ENCODE assay signal across 1 cellular context in genomic region chr21:42468511-42469131, GRCh38.
TF ChIP-seq lines count a peak whose summit lies in the region.

No MANE protein-coding gene starts in this region.

TF ChIP-seq in HepG2, 621 proteins besides CTCF, POLR2A, EP300 and RAD21:
- TF ChIP-seq POLR2AphosphoS5 (IDR thresholded peaks at IDR 0.05; ENCODE audit: low read depth, low read length) (no peak), ZNF496 (CRISPR knock-in tag; IDR thresholded peaks at IDR 0.05; ENCODE audit: insufficient replicate concordance) (no peak), SNAPC5 (CRISPR knock-in tag; IDR thresholded peaks at IDR 0.05; ENCODE audit: borderline replicate concordance) (no peak), ONECUT2 (CRISPR knock-in tag; IDR thresholded peaks at IDR 0.05) (no peak), ZBTB42 (CRISPR knock-in tag; IDR thresholded peaks at IDR 0.05) (no peak), CBX2 (IDR thresholded peaks at IDR 0.05; ENCODE audit: low read depth, low read length) (no peak), CBX2 (CRISPR knock-in tag; IDR thresholded peaks at IDR 0.05; ENCODE audit: low read depth) (no peak), HIVEP1 (CRISPR knock-in tag; IDR thresholded peaks at IDR 0.05) (no peak), CHD4 (IDR thresholded peaks at IDR 0.05; ENCODE audit: borderline replicate concordance, low read length) (no peak), ATF7 (IDR thresholded peaks at IDR 0.05) (no peak), ATF7 (CRISPR knock-in tag; IDR thresholded peaks at IDR 0.05) (no peak), ZNF331 (CRISPR knock-in tag; IDR thresholded peaks at IDR 0.05) (no peak), MAFG (CRISPR knock-in tag; IDR thresholded peaks at IDR 0.05) (no peak), NFE2L2 (IDR thresholded peaks at IDR 0.05; ENCODE audit: low read length) (no peak), ATAD3A (CRISPR knock-in tag; IDR thresholded peaks at IDR 0.05) (no peak), ZFP37 (CRISPR knock-in tag; IDR thresholded peaks at IDR 0.05; ENCODE audit: borderline replicate concordance) (no peak), TMF1 (CRISPR knock-in tag; IDR thresholded peaks at IDR 0.05; ENCODE audit: low read depth) (no peak), ZNF713 (CRISPR knock-in tag; IDR thresholded peaks at IDR 0.05) (no peak), ZNF362 (CRISPR knock-in tag; IDR thresholded peaks at IDR 0.05; ENCODE audit: borderline replicate concordance) (no peak), BORCS8-MEF2B (CRISPR knock-in tag; IDR thresholded peaks at IDR 0.05) (no peak), ZNF749 (CRISPR knock-in tag; IDR thresholded peaks at IDR 0.05; ENCODE audit: borderline replicate concordance) (no peak), MZF1 (CRISPR knock-in tag; IDR thresholded peaks at IDR 0.05; ENCODE audit: borderline replicate concordance) (no peak)
